In the genomic region with DNA sequence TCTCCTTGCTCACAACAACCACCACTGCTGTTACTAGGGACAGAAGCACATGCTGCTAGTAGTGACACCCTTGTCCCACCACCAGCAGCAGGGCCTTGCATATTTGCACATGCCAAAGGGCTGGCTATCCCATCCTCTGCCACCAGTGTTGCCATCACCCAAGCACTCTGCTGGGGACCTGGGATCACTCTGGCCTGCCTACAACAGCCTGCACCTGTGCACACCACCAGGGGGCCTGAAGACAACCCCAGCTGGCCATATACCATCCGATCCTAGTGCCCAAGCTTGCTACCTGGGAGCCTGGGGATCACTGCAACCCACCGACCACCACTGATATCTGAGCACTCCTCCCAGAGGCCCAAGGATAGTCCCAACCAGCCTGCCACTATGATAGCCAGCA, we compare ENCODE assay signal across 18 cellular contexts.
DNase-seq lines count a peak whose midpoint lies in the region; ATAC-seq, FAIRE-seq and TF ChIP-seq lines count a peak whose summit lies in the region.
"Had no signal": no experiment of that assay in that cellular context is flagged by ENCODE, and none has a peak within 500 bp of the region (broad histone marks: within the 10 kb centered on the region; RNA-seq: fewer than 3 reads in every experiment).

No MANE protein-coding gene starts in this region.

- H2AFZ ChIP-seq in DND-41 (ENCODE audit: low read depth, low read length): no peak overlapping the region

- H3K27me3 ChIP-seq in DND-41 (ENCODE audit: insufficient read depth, low read length, poor library complexity): no peaks in the 10 kb centered on the region
- H3K27me3 ChIP-seq: Peyer's patch had no signal

- in situ Hi-C loops in SK-MEL-5 (cut with HindIII; ENCODE audit: low pct_unique_long_range_greater_than_20kb, low sequenced_read_pairs): no loop called here

- no peak overlapping the region for H3K27ac ChIP-seq in DND-41 (ENCODE audit: low read length)
- H3K27ac ChIP-seq: Peyer's patch had no signal

- ATAC-seq in DND-41 (ENCODE audit: insufficient read depth, low read depth): no peak
- no peak for ATAC-seq in GM18867 (IDR thresholded peaks at IDR 0.05; ENCODE audit: unreplicated experiment)

- no peak overlapping the region for H3K9ac ChIP-seq in DND-41 (ENCODE audit: low read depth, low read length)
- H3K9ac ChIP-seq: SK-N-SH had no signal

- no peaks in the 10 kb centered on the region for H3K79me2 ChIP-seq in DND-41 (ENCODE audit: insufficient read depth, low read length)

- H3K36me3 ChIP-seq in DND-41 (ENCODE audit: insufficient read depth, low read length): no peaks in the 10 kb centered on the region
- H3K36me3 ChIP-seq: Peyer's patch had no signal

- H3K9me3 ChIP-seq in DND-41 (ENCODE audit: insufficient read depth, low read length, severe bottlenecking): peaks cover 2% of the 10 kb centered on the region
- H3K9me3 ChIP-seq: Peyer's patch, SK-N-SH had no signal

- H4K20me1 ChIP-seq in DND-41 (ENCODE audit: insufficient read depth, low read length): no peaks in the 10 kb centered on the region

- no peak overlapping the region for H3K4me2 ChIP-seq in DND-41 (ENCODE audit: insufficient read depth, low read length)
- H3K4me2 ChIP-seq: SK-N-SH had no signal

- FAIRE-seq in RCC 7860 (lab: Jason Lieb, UNC): no peak

- no peak overlapping the region for H3K4me3 ChIP-seq in DND-41 (ENCODE audit: low read depth in 1 of 2, low read length in 2 of 2)
- H3K4me3 ChIP-seq: Peyer's patch had no signal

- peak; percentile 8 for TF ChIP-seq CTCF in DND-41 (IDR thresholded peaks at IDR 0.05; ENCODE audit: borderline replicate concordance, extremely low read depth, low read length, poor library complexity, severe bottlenecking)
- TF ChIP-seq CTCF in GM12874 (IDR thresholded peaks at IDR 0.05; ENCODE audit: insufficient read depth, low read depth, low read length): 0 out of 2 replicates have a peak, but pooled peaks have one; percentile 10

- DNase-seq in DND-41: no peak
- DNase-seq in SK-MEL-5 (ENCODE audit: low read depth, low spot score): peak; percentile 14
- peak; percentile 46 for DNase-seq in iPS-NIHi7 (ENCODE audit: extremely low spot score)
- no peak for DNase-seq in NAMALWA (ENCODE audit: low spot score)
- no peak for DNase-seq in central memory CD4-positive, alpha-beta T cell
- no peak for DNase-seq in RCC 7860 (ENCODE audit: low spot score)
- DNase-seq: C1 segment of cervical spinal cord, DMS153, HCEC 1CT, NCI-H1105, NCI-H1694, NCI-H524 treated with DMSO at 0.1 percent for 48 hours, Peyer's patch, Right ventricle myocardium superior, SK-N-SH, T-helper 1 cell had no signal

- no peaks in the 10 kb centered on the region for H3K4me1 ChIP-seq in DND-41 (ENCODE audit: insufficient read depth, low read length)
- H3K4me1 ChIP-seq: Peyer's patch had no signal

Comparison
In these comparisons a context has a peak if more than half of its experiments do, and no peak if none do; other contexts are left out.
1. DNase-seq: peak in SK-MEL-5 (single experiment) and iPS-NIHi7 (single experiment); none in DND-41 (single experiment), NAMALWA (single experiment), central memory CD4-positive, alpha-beta T cell (single experiment) and RCC 7860 (single experiment).